29 cellular contexts compared by ENCODE assay signal in genomic region chr6:25340421-25340820, GRCh38.
"Had no signal": no experiment of that assay in that cellular context is flagged by ENCODE, and none has a peak within 500 bp of the region (broad histone marks: within the 10 kb centered on the region; RNA-seq: fewer than 3 reads in every experiment).

No MANE protein-coding gene starts in this region.

- DNase-seq: activated CD4-positive, alpha-beta T cell treated with anti-CD3 and anti-CD28 coated beads, Interleukin-2, amount 10 ng/mL, durations not matched to agents 24 days and 14 days; activated CD4-positive, alpha-beta T cell treated with anti-CD3 and anti-CD28 coated beads, Interleukin-2, amount 50 U/mL, for 4 hours; activated CD8-positive, alpha-beta T cell treated with anti-CD3 and anti-CD28 coated beads for 36 hours; activated effector memory CD4-positive, alpha-beta T cell treated with anti-CD3 and anti-CD28 coated beads, Interleukin-2, amount 50 U/mL, for 16 hours; activated naive CD4-positive, alpha-beta T cell; activated naive CD4-positive, alpha-beta T cell treated with anti-CD3 and anti-CD28 coated beads, Interleukin-2, amount 50 U/mL, for 16 hours; activated naive CD8-positive, alpha-beta T cell treated with anti-CD3 and anti-CD28 coated beads for 36 hours; activated T-cell treated with anti-CD3 and anti-CD28 coated beads, Interleukin-2, amount 50 U/mL, for 1 hour; activated T-cell treated with anti-CD3 and anti-CD28 coated beads, Interleukin-2, amount 50 U/mL, for 72 hours; amniotic stem cell; aorta; brain microvascular endothelial cell; MM.1S; MV-4-11; NCI-H1092; NCI-H1436 treated with DMSO at 0.1 percent for 48 hours; NCI-H187; NCI-H2029 treated with DMSO at 0.1 percent for 48 hours; NCI-H2107; NCI-H2171; NCI-H510A; NCI-H526 treated with DMSO at 0.1 percent for 48 hours; NCI-H774; SHP77; SJCRH30 had no signal

- ATAC-seq: activated CD8-positive, alpha-beta T cell treated with anti-CD3 and anti-CD28 coated beads for 36 hours; activated T-cell treated with anti-CD3 and anti-CD28 coated beads, Interleukin-2, amount 50 U/mL, for 72 hours; Panc1 had no signal

- H3K27ac ChIP-seq: brain microvascular endothelial cell, cardiac muscle cell, KMS-11, SJCRH30, SK-N-MC had no signal

- H3K9me3 ChIP-seq: SJCRH30 had no signal

- H3K4me3 ChIP-seq: cardiac muscle cell, SJCRH30, SK-N-MC had no signal

- H3K4me1 ChIP-seq: SJCRH30 had no signal

- H3K27me3 ChIP-seq: brain microvascular endothelial cell, cardiac muscle cell, SJCRH30 had no signal

- H3K9ac ChIP-seq: KMS-11 had no signal

- H3K36me3 ChIP-seq: brain microvascular endothelial cell, cardiac muscle cell, SJCRH30 had no signal

- H3K4me2 ChIP-seq: KMS-11 had no signal
